Comparison of ENCODE assay signal across 8 cellular contexts in the genomic region with DNA sequence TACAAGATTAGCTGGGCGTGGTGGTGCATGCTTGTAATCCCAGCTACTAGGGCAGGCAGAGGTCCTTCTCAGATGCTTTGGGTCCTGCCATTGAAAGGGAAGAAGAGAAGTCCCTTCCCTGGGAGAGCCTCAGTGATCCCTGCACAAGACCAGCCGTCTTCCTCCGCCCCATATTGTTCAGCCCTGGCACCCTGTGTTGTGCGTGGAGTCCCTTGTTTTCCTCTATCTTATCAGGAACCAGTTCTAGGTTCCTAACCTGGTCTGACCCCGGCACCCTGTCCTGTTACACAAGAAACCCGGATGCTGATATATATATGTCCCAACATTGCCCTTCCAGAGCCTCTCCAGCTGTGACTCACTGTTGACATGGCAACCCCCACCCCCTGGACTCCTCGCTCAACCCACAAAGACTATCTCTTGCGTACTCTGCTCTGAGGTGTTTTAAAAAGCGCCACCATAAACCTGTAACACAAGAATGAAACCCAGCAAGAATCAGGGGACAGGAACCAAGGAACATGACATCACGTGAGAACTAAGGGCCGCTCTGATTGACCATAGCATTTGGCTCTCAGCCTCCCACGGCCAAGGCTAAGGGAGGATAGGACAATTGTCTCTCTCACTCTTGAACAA. TPM values are rescaled to one million over a fixed set of nuclear protein-coding genes. Genes with fewer than 3 reads are reported as not detected.
DNase-seq lines count a peak whose midpoint lies in the region; ATAC-seq, FAIRE-seq and TF ChIP-seq lines count a peak whose summit lies in the region.

No MANE protein-coding gene starts in this region.

- H3K4me3 ChIP-seq in AG04449 (ENCODE audit: low read depth, low read length) = no peak overlapping the region
- H3K4me3 ChIP-seq in MM.1S (ENCODE audit: low read length) = no peak overlapping the region

- no peaks in the 10 kb centered on the region for H3K36me3 ChIP-seq in MM.1S (replicated peaks; ENCODE audit: insufficient read depth, low read length)

- H3K27me3 ChIP-seq in MM.1S (replicated peaks; ENCODE audit: insufficient read depth, low read length) = peaks cover 19% of the 10 kb centered on the region

- no peak overlapping the region for H3K9ac ChIP-seq in MM.1S (ENCODE audit: low read length)

- peak; percentile 29 for DNase-seq in AG04449 (ENCODE audit: low read depth, low spot score)
- DNase-seq in GM12892 (ENCODE audit: insufficient read length) = no peak
- DNase-seq in SIG-M5 (lab: John Stamatoyannopoulos, UW) = peak; percentile 88
- peak; percentile 59 for DNase-seq in Right ventricle myocardium superior
- DNase-seq in stimulated activated naive CD4-positive, alpha-beta T cell (lab: John Stamatoyannopoulos, UW) = no peak
- DNase-seq in MM.1S = no peak

- no peaks in the 10 kb centered on the region for H3K9me2 ChIP-seq in MM.1S (replicated peaks; ENCODE audit: insufficient read depth, low read length)

- TF ChIP-seq CTCF in AG04449 (IDR thresholded peaks at IDR 0.05; ENCODE audit: insufficient read depth, low read length, missing control alignments) (no peak), MM.1S (IDR thresholded peaks at IDR 0.05; ENCODE audit: low read length) (no peak)

- no peak for ATAC-seq in Right ventricle myocardium superior (ENCODE audit: poor library complexity)
- no peak for ATAC-seq in HG03196 (IDR thresholded peaks at IDR 0.05; ENCODE audit: unreplicated experiment)
- no peak for ATAC-seq in GM21447 (IDR thresholded peaks at IDR 0.05; ENCODE audit: unreplicated experiment)

- H3K4me2 ChIP-seq in MM.1S (ENCODE audit: low read depth, low read length) = no peak overlapping the region

- H3K4me1 ChIP-seq in MM.1S (ENCODE audit: low read length) = peaks cover 18% of the 10 kb centered on the region

- H4K20me1 ChIP-seq in MM.1S (ENCODE audit: insufficient read depth, low read length) = no peaks in the 10 kb centered on the region

- H3F3A ChIP-seq in MM.1S (ENCODE audit: insufficient read depth, low read length) = peaks cover 13% of the 10 kb centered on the region

- no peak overlapping the region for H3K27ac ChIP-seq in MM.1S (ENCODE audit: low read length)

- FAIRE-seq in GM12892 (lab: Jason Lieb, UNC) = peak; percentile 82

- H3K9me3 ChIP-seq in MM.1S (replicated peaks; ENCODE audit: insufficient read depth, low read length) = no peaks in the 10 kb centered on the region

- no peak; the same call in 1 of the 2 replicates for TF ChIP-seq POLR2A in GM12892 (IDR thresholded peaks at IDR 0.05; ENCODE audit: low read depth, low read length)

- POLR2A ChIA-PET in AG04449 (lab: Yijun Ruan, JAX) = no interaction called here

- H3K79me2 ChIP-seq in MM.1S (ENCODE audit: low read length) = no peaks in the 10 kb centered on the region

- intact Hi-C loops in Right ventricle myocardium superior (cut with DNase I) = no loop called here

- CTCF ChIA-PET in AG04449 (lab: Yijun Ruan, JAX) = interaction anchor here (0.6 to 0.9 kb wide), 2 partner anchors 83 to 90 kb away, joined by 3 to 4 read pairs; no protein-coding TSS in a partner anchor

- H2AFZ ChIP-seq in MM.1S (ENCODE audit: low read length) = no peak overlapping the region

RNA-seq across cellular contexts. Expression of a gene that starts 4.8 kb away (rescaled TPM):
- polyA plus RNA-seq in GM12892 (2012; ENCODE audit: missing spikeins) = 50.1 TPM
- 4.2 TPM for total RNA-seq in Right ventricle myocardium superior

RNA-seq across cellular contexts. Expression of a gene that starts 50.0 kb away (rescaled TPM):
- polyA plus RNA-seq in GM12892 (2012; ENCODE audit: missing spikeins) = not detected
- total RNA-seq in Right ventricle myocardium superior = not detected

RNA-seq across cellular contexts. Expression of a gene that starts 59.4 kb away (rescaled TPM):
- polyA plus RNA-seq in GM12892 (2012; ENCODE audit: missing spikeins) = 130 TPM
- 10.5 TPM for total RNA-seq in Right ventricle myocardium superior

Comparison
In these comparisons a context has a peak if more than half of its experiments do, and no peak if none do; other contexts are left out.
1. DNase-seq: peak in AG04449 (single experiment), SIG-M5 (single experiment) and Right ventricle myocardium superior (single experiment); none in GM12892 (single experiment), stimulated activated naive CD4-positive, alpha-beta T cell (0 of 6) and MM.1S (single experiment).